In genomic region chr3:111047053-111047452, GRCh38 we compare ENCODE assay signal across 24 cellular contexts.
"Had no signal": no experiment of that assay in that cellular context is flagged by ENCODE, and none has a peak within 500 bp of the region (broad histone marks: within the 10 kb centered on the region; RNA-seq: fewer than 3 reads in every experiment).

No MANE protein-coding gene starts in this region.

- H3K27me3 ChIP-seq: breast epithelium had no signal

- H3K4me3 Mint-ChIP-seq: activated CD4-positive, alpha-beta T cell treated with anti-CD3 and anti-CD28 coated beads for 36 hours; activated CD8-positive, alpha-beta T cell treated with anti-CD3 and anti-CD28 coated beads for 36 hours; activated naive CD4-positive, alpha-beta T cell treated with anti-CD3 and anti-CD28 coated beads, Interleukin-2, amount 10 ng/mL, durations not matched to agents 7 days and 5 days; activated naive CD8-positive, alpha-beta T cell treated with anti-CD3 and anti-CD28 coated beads for 36 hours; activated T-cell treated with anti-CD3 and anti-CD28 coated beads, Interleukin-2, amount 50 U/mL, for 72 hours had no signal

- H3K4me1 ChIP-seq: breast epithelium had no signal

- ATAC-seq: activated CD4-positive, alpha-beta T cell treated with anti-CD3 and anti-CD28 coated beads for 36 hours; activated CD8-positive, alpha-beta T cell treated with anti-CD3 and anti-CD28 coated beads for 36 hours; activated T-cell treated with anti-CD3 and anti-CD28 coated beads, Interleukin-2, amount 50 U/mL, for 72 hours; PC-3 had no signal

- H3K27ac Mint-ChIP-seq: activated CD4-positive, alpha-beta T cell treated with anti-CD3 and anti-CD28 coated beads for 36 hours; activated CD8-positive, alpha-beta T cell treated with anti-CD3 and anti-CD28 coated beads for 36 hours; activated naive CD4-positive, alpha-beta T cell treated with anti-CD3 and anti-CD28 coated beads, Interleukin-2, amount 10 ng/mL, durations not matched to agents 7 days and 5 days; activated naive CD8-positive, alpha-beta T cell treated with anti-CD3 and anti-CD28 coated beads for 36 hours; activated T-cell treated with anti-CD3 and anti-CD28 coated beads, Interleukin-2, amount 50 U/mL, for 72 hours; activated T-helper 2 cell treated with anti-CD3 and anti-CD28 coated beads, Interferon-gamma antibody, Interleukin-2, Interleukin-4, amounts not matched to agents 10 μg/mL and 5 μg/mL and 100 μg/mL, durations not matched to agents 14 hours and 24 hours and 36 hours had no signal

- H3K4me1 Mint-ChIP-seq: activated naive CD4-positive, alpha-beta T cell treated with anti-CD3 and anti-CD28 coated beads, Interleukin-2, amount 10 ng/mL, durations not matched to agents 7 days and 5 days had no signal

- H3K27ac ChIP-seq: breast epithelium, KMS-11, VCaP had no signal

- H3K4me2 ChIP-seq: KMS-11 had no signal

- DNase-seq: activated CD4-positive, alpha-beta T cell treated with anti-CD3 and anti-CD28 coated beads for 36 hours; activated CD4-positive, alpha-beta T cell treated with anti-CD3 and anti-CD28 coated beads, Interleukin-2, amount 50 U/mL, for 1 hour; activated CD8-positive, alpha-beta memory T cell treated with anti-CD3 and anti-CD28 coated beads, Interleukin-2, amount 50 U/mL, for 4 hours; activated CD8-positive, alpha-beta T cell treated with anti-CD3 and anti-CD28 coated beads for 36 hours; activated gamma-delta T cell treated with Interleukin-2 at 50 U/mL for 16 hours; activated naive CD4-positive, alpha-beta T cell treated with anti-CD3 and anti-CD28 coated beads, Interleukin-2, amount 10 ng/mL, durations not matched to agents 7 days and 5 days; activated naive CD8-positive, alpha-beta T cell treated with anti-CD3 and anti-CD28 coated beads for 36 hours; activated T-cell treated with anti-CD3 and anti-CD28 coated beads, Interleukin-2, amount 50 U/mL, for 72 hours; aorta; caudate nucleus; MM.1S; NCI-H146; NCI-H187 treated with DMSO at 0.1 percent for 48 hours; NCI-H2081 treated with DMSO at 0.1 percent for 48 hours; NCI-H446; NCI-H524; PC-3; SHP77 treated with DMSO at 0.1 percent for 48 hours; T-helper 2 cell; T1000 had no signal

- H3K27me3 Mint-ChIP-seq: activated CD8-positive, alpha-beta T cell treated with anti-CD3 and anti-CD28 coated beads for 36 hours; activated naive CD4-positive, alpha-beta T cell treated with anti-CD3 and anti-CD28 coated beads, Interleukin-2, amount 10 ng/mL, durations not matched to agents 7 days and 5 days had no signal

- H3K9me3 Mint-ChIP-seq: activated CD8-positive, alpha-beta T cell treated with anti-CD3 and anti-CD28 coated beads for 36 hours; activated naive CD4-positive, alpha-beta T cell treated with anti-CD3 and anti-CD28 coated beads, Interleukin-2, amount 10 ng/mL, durations not matched to agents 7 days and 5 days; activated naive CD8-positive, alpha-beta T cell treated with anti-CD3 and anti-CD28 coated beads for 36 hours; activated T-cell treated with anti-CD3 and anti-CD28 coated beads, Interleukin-2, amount 50 U/mL, for 72 hours; activated T-helper 2 cell treated with anti-CD3 and anti-CD28 coated beads, Interferon-gamma antibody, Interleukin-2, Interleukin-4, amounts not matched to agents 10 μg/mL and 5 μg/mL and 100 μg/mL, durations not matched to agents 14 hours and 24 hours and 36 hours had no signal

- H3K36me3 ChIP-seq: breast epithelium had no signal

- H3K4me3 ChIP-seq: breast epithelium had no signal

- H3K9me3 ChIP-seq: breast epithelium had no signal

- H3K9ac ChIP-seq: KMS-11 had no signal

- H3K36me3 Mint-ChIP-seq: activated naive CD4-positive, alpha-beta T cell treated with anti-CD3 and anti-CD28 coated beads, Interleukin-2, amount 10 ng/mL, durations not matched to agents 7 days and 5 days; activated naive CD8-positive, alpha-beta T cell treated with anti-CD3 and anti-CD28 coated beads for 36 hours had no signal
